12 cellular contexts compared by ENCODE assay signal in genomic region chr11:93532285-93532789, GRCh38. TPM values are rescaled to one million over a fixed set of nuclear protein-coding genes. Genes with fewer than 3 reads are reported as not detected.
DNase-seq lines count a peak whose midpoint lies in the region; ATAC-seq and TF ChIP-seq lines count a peak whose summit lies in the region.
"Had no signal": no experiment of that assay in that cellular context is flagged by ENCODE, and none has a peak within 500 bp of the region (broad histone marks: within the 10 kb centered on the region; RNA-seq: fewer than 3 reads in every experiment).

No MANE protein-coding gene starts in this region.

- no peaks in the 10 kb centered on the region for H3K9me3 ChIP-seq in BE2C
- H3K9me3 ChIP-seq in effector memory CD4-positive, alpha-beta T cell (ENCODE audit: control insufficient read depth, low read length), result no peaks in the 10 kb centered on the region
- H3K9me3 ChIP-seq: uterus had no signal

- H3K27me3 ChIP-seq in BE2C, result no peaks in the 10 kb centered on the region
- H3K27me3 ChIP-seq in effector memory CD4-positive, alpha-beta T cell (replicated peaks; ENCODE audit: control insufficient read depth, insufficient read depth, low read length, poor library complexity, severe bottlenecking), result no peaks in the 10 kb centered on the region
- H3K27me3 ChIP-seq: uterus had no signal

- H3K4me1 ChIP-seq in BE2C, result peaks cover 54% of the 10 kb centered on the region
- peaks cover 8% of the 10 kb centered on the region for H3K4me1 ChIP-seq in effector memory CD4-positive, alpha-beta T cell (ENCODE audit: control insufficient read depth, insufficient read depth, low read length, poor library complexity, severe bottlenecking)

- ATAC-seq in GM19023 (IDR thresholded peaks at IDR 0.05; ENCODE audit: unreplicated experiment), result peak; percentile 33
- peak; percentile 30 for ATAC-seq in HG03196 (IDR thresholded peaks at IDR 0.05; ENCODE audit: unreplicated experiment)

- TF ChIP-seq CTCF in BE2C (IDR thresholded peaks at IDR 0.05; ENCODE audit: low read depth, low read length), result no peak

- H3K4me3 ChIP-seq in BE2C (ENCODE audit: low read depth, low read length), result no peak overlapping the region
- H3K4me3 ChIP-seq in effector memory CD4-positive, alpha-beta T cell (ENCODE audit: insufficient read depth, low read depth, low read length, poor library complexity, severe bottlenecking), result no peak overlapping the region
- H3K4me3 ChIP-seq: uterus had no signal

- no peak overlapping the region for H3K27ac ChIP-seq in substantia nigra (ENCODE audit: low read depth, low read length, poor library complexity, severe bottlenecking)
- no peak overlapping the region for H3K27ac ChIP-seq in effector memory CD4-positive, alpha-beta T cell (ENCODE audit: insufficient read depth, low read length, poor library complexity, severe bottlenecking)
- H3K27ac ChIP-seq: uterus had no signal

- H3K36me3 ChIP-seq in BE2C, result peaks cover 22% of the 10 kb centered on the region
- H3K36me3 ChIP-seq in effector memory CD4-positive, alpha-beta T cell (ENCODE audit: control insufficient read depth, insufficient read depth, low read length), result no peaks in the 10 kb centered on the region
- H3K36me3 ChIP-seq: uterus had no signal

- peak; percentile 15 for DNase-seq in BE2C
- peak; percentile 28 for DNase-seq in amniotic epithelial cell (ENCODE audit: low read depth)
- DNase-seq in substantia nigra (lab: John Stamatoyannopoulos, UW), result no peak
- no peak for DNase-seq in dermis blood vessel endothelial cell
- DNase-seq in cerebellar cortex (ENCODE audit: low spot score), result no peak
- DNase-seq in effector memory CD4-positive, alpha-beta T cell, result no peak
- DNase-seq: C1 segment of cervical spinal cord, mammary epithelial cell, NCI-H1092 treated with DMSO at 0.1 percent for 48 hours, uterus had no signal

RNA-seq across cellular contexts. Expression of gene SMCO4, which starts 10.9 kb away (rescaled TPM):
- polyA plus RNA-seq in BE2C (2012; ENCODE audit: insufficient read depth, insufficient read length, low read depth), result 83.5 TPM
- 6.2 and 25.5 TPM in 2 replicates for total RNA-seq in dermis blood vessel endothelial cell

Comparison
In these comparisons a context has a peak if more than half of its experiments do, and no peak if none do; other contexts are left out.
1. DNase-seq: peak in BE2C (single experiment) and amniotic epithelial cell (single experiment); none in substantia nigra (0 of 49), dermis blood vessel endothelial cell (single experiment), cerebellar cortex (single experiment) and effector memory CD4-positive, alpha-beta T cell (0 of 3).